14 cellular contexts compared by ENCODE assay signal in the genomic region with DNA sequence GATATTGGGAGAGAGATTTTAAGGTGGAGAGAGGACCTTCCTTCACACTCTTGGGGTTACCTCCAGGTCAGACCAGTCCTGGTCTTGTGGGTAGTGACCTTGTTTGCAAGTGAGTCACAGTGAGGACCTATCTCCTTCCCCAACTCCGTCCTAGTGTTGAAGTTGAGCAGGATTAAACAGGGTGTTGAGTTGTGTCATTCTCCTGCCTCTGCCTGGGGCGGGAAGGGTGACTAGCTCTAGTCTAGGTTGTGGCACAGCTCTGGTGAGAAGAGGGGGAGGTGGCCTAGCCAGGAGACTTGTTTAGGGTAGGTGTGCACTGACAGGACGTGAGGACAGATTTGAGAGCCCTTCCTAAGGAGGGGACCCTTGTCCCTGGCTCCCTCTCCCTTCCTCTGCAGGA.
DNase-seq lines count a peak whose midpoint lies in the region; ATAC-seq and TF ChIP-seq lines count a peak whose summit lies in the region.
"Had no signal": no experiment of that assay in that cellular context is flagged by ENCODE, and none has a peak within 500 bp of the region (broad histone marks: within the 10 kb centered on the region; RNA-seq: fewer than 3 reads in every experiment).

No MANE protein-coding gene starts in this region.

- no peak overlapping the region for H3K9ac ChIP-seq in endodermal cell (ENCODE audit: extremely low read depth, low read length, poor library complexity, severe bottlenecking)

- TF ChIP-seq CTCF in HL-60 (IDR thresholded peaks at IDR 0.05; ENCODE audit: insufficient read depth, low read length) (no peak), endodermal cell (conservative IDR thresholded peaks at IDR 0.05) (no peak), neural crest cell (conservative IDR thresholded peaks at IDR 0.05) (no peak)

- ATAC-seq in HG03280 (IDR thresholded peaks at IDR 0.05; ENCODE audit: unreplicated experiment), result no peak
- ATAC-seq in activated CD4-positive, CD25-positive, alpha-beta regulatory T cell treated with anti-CD3 and anti-CD28 coated beads, Interleukin-2, amount 50 U/mL, for 24 hours, result no peak

- H3K27me3 Mint-ChIP-seq in endodermal cell (ENCODE audit: insufficient read depth), result peaks cover 5% of the 10 kb centered on the region
- H3K27me3 Mint-ChIP-seq in neural crest cell (ENCODE audit: low read depth), result no peaks in the 10 kb centered on the region

- DNase-seq in HL-60 (ENCODE audit: low read depth in 1 of 2, low spot score in 1 of 2), result peak in 1 of 2 experiments; percentile 51
- peak; percentile 47 for DNase-seq in M059J (ENCODE audit: low read depth)
- DNase-seq in endodermal cell, result peak; percentile 17
- no peak for DNase-seq in neural crest cell (ENCODE audit: low read depth, low spot score)
- no peak for DNase-seq in 8988T
- DNase-seq: DND-41, NCI-H1694 treated with DMSO at 0.1 percent for 48 hours, NCI-H2227 treated with DMSO at 0.1 percent for 48 hours, NCI-H510A treated with DMSO at 0.1 percent for 48 hours, NCI-H774 had no signal

- H3K4me3 ChIP-seq in HL-60 (replicated peaks; ENCODE audit: insufficient read depth, low read length), result no peak overlapping the region
- H3K4me3 ChIP-seq in endodermal cell (ENCODE audit: low read length), result no peak overlapping the region
- H3K4me3 ChIP-seq: SJSA1 had no signal

- 100% methylated on average over 2 to 3 of the region's 3 CpGs for WGBS in endodermal cell (ENCODE audit: insufficient coverage in 1 of 2, insufficient read length in 1 of 2), 2 experiments

- H3K27ac Mint-ChIP-seq in endodermal cell, result no peak overlapping the region
- peak overlapping the region; percentile 67 for H3K27ac Mint-ChIP-seq in neural crest cell (ENCODE audit: unreplicated experiment)

- H3K9me3 ChIP-seq in endodermal cell (ENCODE audit: control insufficient read depth, low read length), result no peaks in the 10 kb centered on the region
- H3K9me3 ChIP-seq: SJSA1 had no signal

- no peaks in the 10 kb centered on the region for H3K36me3 ChIP-seq in endodermal cell (ENCODE audit: control insufficient read depth, insufficient read depth, low read length)
- H3K36me3 ChIP-seq: SJSA1 had no signal

- H3K27ac ChIP-seq in HL-60 (replicated peaks), result peak overlapping the region; percentile 79
- H3K27ac ChIP-seq in endodermal cell (ENCODE audit: low read depth, low read length), result no peak overlapping the region
- H3K27ac ChIP-seq: C4-2B, SJSA1 had no signal

- peaks cover 3% of the 10 kb centered on the region for H3K9me3 Mint-ChIP-seq in endodermal cell
- no peaks in the 10 kb centered on the region for H3K9me3 Mint-ChIP-seq in neural crest cell

- H3K36me3 Mint-ChIP-seq in endodermal cell (ENCODE audit: low read depth), result no peaks in the 10 kb centered on the region
- no peaks in the 10 kb centered on the region for H3K36me3 Mint-ChIP-seq in neural crest cell (ENCODE audit: low read depth)

- H3K27me3 ChIP-seq in HL-60 (ENCODE audit: insufficient read depth, poor library complexity, severe bottlenecking), result no peaks in the 10 kb centered on the region
- no peaks in the 10 kb centered on the region for H3K27me3 ChIP-seq in endodermal cell (ENCODE audit: control insufficient read depth, insufficient read depth, low read length, poor library complexity, severe bottlenecking)
- H3K27me3 ChIP-seq: SJSA1 had no signal

- H3K4me3 Mint-ChIP-seq in endodermal cell, result no peak overlapping the region
- no peak overlapping the region for H3K4me3 Mint-ChIP-seq in neural crest cell

- H3K4me1 Mint-ChIP-seq in endodermal cell (peaks cover 37% of the 10 kb centered on the region), neural crest cell (no peaks in the 10 kb centered on the region)

- H3K4me1 ChIP-seq in endodermal cell (ENCODE audit: control insufficient read depth, insufficient read depth, low read length), result peaks cover 22% of the 10 kb centered on the region
- H3K4me1 ChIP-seq: SJSA1 had no signal

Comparison
In these comparisons a context has a peak if more than half of its experiments do, and no peak if none do; other contexts are left out.
1. DNase-seq: peak in M059J (single experiment) and endodermal cell (single experiment); none in neural crest cell (single experiment) and 8988T (single experiment).